ENCODE assay signal across 11 cellular contexts in the genomic region with DNA sequence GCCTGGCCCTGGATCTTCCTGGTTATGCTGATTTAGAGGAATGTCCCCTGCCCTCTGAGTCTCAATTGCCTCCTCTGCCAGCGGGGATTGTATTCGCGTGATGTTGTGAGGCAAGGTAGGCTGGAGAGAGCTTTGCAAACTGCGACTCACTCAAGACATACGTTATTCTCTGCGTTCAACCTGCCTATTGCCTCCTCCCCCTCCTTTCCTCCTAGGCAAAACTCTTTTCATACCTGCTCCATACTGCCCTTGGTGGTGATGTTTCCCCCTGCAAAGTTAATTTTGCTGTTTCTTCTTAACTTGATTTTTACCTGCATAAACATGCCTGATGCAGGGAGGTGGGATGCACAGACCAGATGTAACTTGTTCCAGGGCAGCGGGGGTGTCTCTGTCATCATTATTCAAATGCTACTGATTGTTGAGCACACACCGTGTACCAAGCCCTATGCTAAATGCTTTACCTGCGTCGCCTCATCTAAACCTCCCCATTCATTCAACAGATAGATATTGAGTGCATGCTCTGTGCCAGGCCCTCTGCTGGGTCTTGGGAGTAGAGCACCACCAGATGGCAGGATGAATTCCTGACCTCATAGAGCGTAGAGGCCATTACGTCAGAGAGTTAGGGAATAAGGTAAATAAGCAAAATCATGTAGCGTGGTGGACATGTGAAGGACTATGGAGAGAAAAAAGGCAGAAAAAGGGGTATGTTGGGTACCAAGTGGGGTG. TPM values are rescaled to one million over a fixed set of nuclear protein-coding genes. Genes with fewer than 3 reads are reported as not detected.
DNase-seq lines count a peak whose midpoint lies in the region; ATAC-seq and TF ChIP-seq lines count a peak whose summit lies in the region.
"Had no signal": no experiment of that assay in that cellular context is flagged by ENCODE, and none has a peak within 500 bp of the region (broad histone marks: within the 10 kb centered on the region; RNA-seq: fewer than 3 reads in every experiment).

No MANE protein-coding gene starts in this region.

- H3K9me3 Mint-ChIP-seq in activated naive CD4-positive, alpha-beta T cell treated with anti-CD3 and anti-CD28 coated beads, Interleukin-2, amount 50 U/mL, for 72 hours: no peaks in the 10 kb centered on the region
- H3K9me3 Mint-ChIP-seq: T-helper 1 cell treated with Interleukin-12 subunit alpha and Interleukin-12 subunit beta and Interleukin-4 antibody, amounts not matched to agents 30 μg/mL and 1 μg/mL, for 36 hours had no signal

- H3K36me3 ChIP-seq in esophagus muscularis mucosa: no peaks in the 10 kb centered on the region
- H3K36me3 ChIP-seq: adrenal gland had no signal

- no peak for ATAC-seq in activated naive CD4-positive, alpha-beta T cell treated with anti-CD3 and anti-CD28 coated beads, Interleukin-2, amount 50 U/mL, for 72 hours

- H3K9me3 ChIP-seq in esophagus muscularis mucosa: no peaks in the 10 kb centered on the region
- H3K9me3 ChIP-seq: adrenal gland had no signal

- H3K36me3 Mint-ChIP-seq in activated naive CD4-positive, alpha-beta T cell treated with anti-CD3 and anti-CD28 coated beads, Interleukin-2, amount 50 U/mL, for 72 hours: no peaks in the 10 kb centered on the region

- H3K27ac ChIP-seq in esophagus muscularis mucosa (replicated peaks in 1 of 4): no peak overlapping the region
- H3K27ac ChIP-seq: adrenal gland had no signal

- H3K4me3 ChIP-seq in esophagus muscularis mucosa: no peak overlapping the region
- H3K4me3 ChIP-seq: adrenal gland had no signal

- intact Hi-C loops in head of caudate nucleus (cut with DNase I): no loop called here
- intact Hi-C loops in esophagus muscularis mucosa (cut with DNase I): no loop called here

- no peak for TF ChIP-seq EP300 in esophagus muscularis mucosa (IDR thresholded peaks at IDR 0.05)

- no peaks in the 10 kb centered on the region for H3K4me1 ChIP-seq in esophagus muscularis mucosa

- TF ChIP-seq POLR2A in esophagus muscularis mucosa (IDR thresholded peaks at IDR 0.05; ENCODE audit: low read depth): no peak

- peak; percentile 13 for DNase-seq in stimulated activated CD4-positive, alpha-beta T cell treated with anti-CD3 and anti-CD28 coated beads, Interleukin-15, amount 100 ng/mL, for 24 hours
- no peak for DNase-seq in stimulated activated CD4-positive, alpha-beta T cell treated with anti-CD3 and anti-CD28 coated beads, Interleukin-1b, Interleukin-23, amount 100 ng/mL, for 48 hours
- DNase-seq in RKO (ENCODE audit: low spot score): peak; percentile 19
- peak in 35 of 42 donors; percentile 11 to 80 (median 47) for DNase-seq in head of caudate nucleus
- DNase-seq in GM19238 (ENCODE audit: insufficient read length, low spot score): no peak
- DNase-seq in esophagus muscularis mucosa (ENCODE audit: extremely low spot score): no peak
- no peak for DNase-seq in retina
- DNase-seq in activated naive CD4-positive, alpha-beta T cell treated with anti-CD3 and anti-CD28 coated beads, Interleukin-2, amount 50 U/mL, for 72 hours (ENCODE audit: low spot score in 2 of 2): no peak
- DNase-seq: GDM1 had no signal

- peak overlapping the region in 1 of 2 donors; percentile 86 for H3K27ac Mint-ChIP-seq in activated naive CD4-positive, alpha-beta T cell treated with anti-CD3 and anti-CD28 coated beads, Interleukin-2, amount 50 U/mL, for 72 hours
- H3K27ac Mint-ChIP-seq: T-helper 1 cell treated with Interleukin-12 subunit alpha and Interleukin-12 subunit beta and Interleukin-4 antibody, amounts not matched to agents 30 μg/mL and 1 μg/mL, for 36 hours had no signal

- TF ChIP-seq CTCF in esophagus muscularis mucosa (IDR thresholded peaks at IDR 0.05): peak in 1 of 3 experiments; percentile 14

- no peaks in the 10 kb centered on the region for H3K27me3 ChIP-seq in esophagus muscularis mucosa
- H3K27me3 ChIP-seq: adrenal gland had no signal

- WGBS in esophagus muscularis mucosa: 71% methylated on average over 13 of the region's 13 CpGs

RNA-seq across cellular contexts. Expression of gene SGSM1, which starts 29.0 kb away (rescaled TPM):
- total RNA-seq in esophagus muscularis mucosa: 1 to 10 TPM; 1.2 to 2.2 (median 1.6) TPM
- total RNA-seq in activated naive CD4-positive, alpha-beta T cell treated with anti-CD3 and anti-CD28 coated beads, Interleukin-2, amount 50 U/mL, for 72 hours: under 1 TPM; 0.19 to 0.20 TPM

Comparison
In these comparisons a context has a peak if more than half of its experiments do, and no peak if none do; other contexts are left out.
1. DNase-seq: peak in stimulated activated CD4-positive, alpha-beta T cell treated with anti-CD3 and anti-CD28 coated beads, Interleukin-15, amount 100 ng/mL, for 24 hours (single experiment), RKO (single experiment) and head of caudate nucleus (35 of 42); none in stimulated activated CD4-positive, alpha-beta T cell treated with anti-CD3 and anti-CD28 coated beads, Interleukin-1b, Interleukin-23, amount 100 ng/mL, for 48 hours (single experiment), GM19238 (single experiment), esophagus muscularis mucosa (single experiment), retina (single experiment) and activated naive CD4-positive, alpha-beta T cell treated with anti-CD3 and anti-CD28 coated beads, Interleukin-2, amount 50 U/mL, for 72 hours (0 of 2).